8 cellular contexts compared by ENCODE assay signal in the genomic region with DNA sequence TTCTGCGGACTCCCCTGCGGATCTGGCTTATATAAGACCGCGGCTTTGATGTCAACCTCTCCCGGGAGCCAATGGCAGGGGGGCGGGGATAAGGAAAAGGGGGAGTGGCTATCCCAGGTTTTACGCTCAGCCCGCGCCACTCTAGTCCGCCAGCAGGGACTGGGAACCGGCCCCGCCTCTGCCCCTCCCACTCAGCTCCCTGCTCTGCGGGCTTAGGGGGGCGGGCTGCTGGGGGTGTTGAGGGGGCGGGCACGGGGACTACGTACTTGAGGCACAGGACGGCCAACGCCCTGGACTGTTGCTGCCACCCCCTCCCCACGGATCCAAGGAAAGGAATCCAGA. TPM values are rescaled to one million over a fixed set of nuclear protein-coding genes. Genes with fewer than 3 reads are reported as not detected.
DNase-seq lines count a peak whose midpoint lies in the region; ATAC-seq lines count a peak whose summit lies in the region.

TSS of gene HAND1 (minus strand) at position 4 of the 342 bp plus-strand sequence. CDS start 219 bp downstream, outside the sequence.

- H3K36me3 Mint-ChIP-seq in effector memory CD8-positive, alpha-beta T cell (ENCODE audit: insufficient read depth): peaks cover 6% of the 10 kb centered on the region
- peaks cover 0 to 5% (median 0%) of the 10 kb centered on the region in 3 donors for H3K36me3 Mint-ChIP-seq in naive thymus-derived CD8-positive, alpha-beta T cell

- no peak for ATAC-seq in effector memory CD8-positive, alpha-beta T cell (replicated peaks)
- no peak for ATAC-seq in naive thymus-derived CD8-positive, alpha-beta T cell
- ATAC-seq in GM21619 (IDR thresholded peaks at IDR 0.05; ENCODE audit: unreplicated experiment) (no peak), GM21423 (IDR thresholded peaks at IDR 0.05; ENCODE audit: unreplicated experiment) (no peak), GM18520 (IDR thresholded peaks at IDR 0.05; ENCODE audit: unreplicated experiment) (no peak)

- no peak within 1 kb of the TSS for H3K27ac Mint-ChIP-seq in effector memory CD8-positive, alpha-beta T cell
- peak within 1 kb of the TSS in 1 of 10 donors; percentile 51 for H3K27ac Mint-ChIP-seq in naive thymus-derived CD8-positive, alpha-beta T cell

- no peaks in the 10 kb centered on the region for H3K9me3 Mint-ChIP-seq in effector memory CD8-positive, alpha-beta T cell
- no peaks in the 10 kb centered on the region for H3K9me3 Mint-ChIP-seq in naive thymus-derived CD8-positive, alpha-beta T cell

- H3K27me3 Mint-ChIP-seq in effector memory CD8-positive, alpha-beta T cell: peaks cover 84 to 94% of the 10 kb centered on the region in 2 donors
- peaks cover 61 to 91% (median 77%) of the 10 kb centered on the region in 5 donors for H3K27me3 Mint-ChIP-seq in naive thymus-derived CD8-positive, alpha-beta T cell

- POLR2A ChIA-PET in naive thymus-derived CD8-positive, alpha-beta T cell (lab: Charles Lee): no interaction called here

- peak within 1 kb of the TSS; percentile 60 to 69 for H3K4me3 Mint-ChIP-seq in effector memory CD8-positive, alpha-beta T cell
- peak within 1 kb of the TSS; percentile 12 to 82 (median 74) for H3K4me3 Mint-ChIP-seq in naive thymus-derived CD8-positive, alpha-beta T cell

- H3K4me1 Mint-ChIP-seq in effector memory CD8-positive, alpha-beta T cell (ENCODE audit: low read depth in 2 of 2): peaks cover 31 to 47% of the 10 kb centered on the region in 2 donors
- H3K4me1 Mint-ChIP-seq in naive thymus-derived CD8-positive, alpha-beta T cell: peaks cover 35 to 79% (median 63%) of the 10 kb centered on the region in 4 donors

- DNase-seq in ELF-1 (ENCODE audit: low read depth, low spot score) (peak; percentile 98), NCI-H510A (lab: John Stamatoyannopoulos, UW) (peak; percentile 33), HT-29 (ENCODE audit: low spot score) (no peak)
- no peak for DNase-seq in effector memory CD8-positive, alpha-beta T cell
- no peak for DNase-seq in naive thymus-derived CD8-positive, alpha-beta T cell

RNA-seq across cellular contexts. Expression of gene HAND1, which starts in this region (rescaled TPM):
- total RNA-seq in naive thymus-derived CD8-positive, alpha-beta T cell: not detected
- polyA plus RNA-seq in naive thymus-derived CD8-positive, alpha-beta T cell: not detected
- total RNA-seq in HT-29 (2014; rRNA removed; shearing (Covaris generic)): not detected in 2 replicates

Comparison
In these comparisons a context has a peak if more than half of its experiments do, and no peak if none do; other contexts are left out.
1. DNase-seq: peak in ELF-1 (single experiment) and NCI-H510A (single experiment); none in effector memory CD8-positive, alpha-beta T cell (0 of 3), naive thymus-derived CD8-positive, alpha-beta T cell (0 of 10) and HT-29 (single experiment).